8 cellular contexts compared by ENCODE assay signal in the genomic region with DNA sequence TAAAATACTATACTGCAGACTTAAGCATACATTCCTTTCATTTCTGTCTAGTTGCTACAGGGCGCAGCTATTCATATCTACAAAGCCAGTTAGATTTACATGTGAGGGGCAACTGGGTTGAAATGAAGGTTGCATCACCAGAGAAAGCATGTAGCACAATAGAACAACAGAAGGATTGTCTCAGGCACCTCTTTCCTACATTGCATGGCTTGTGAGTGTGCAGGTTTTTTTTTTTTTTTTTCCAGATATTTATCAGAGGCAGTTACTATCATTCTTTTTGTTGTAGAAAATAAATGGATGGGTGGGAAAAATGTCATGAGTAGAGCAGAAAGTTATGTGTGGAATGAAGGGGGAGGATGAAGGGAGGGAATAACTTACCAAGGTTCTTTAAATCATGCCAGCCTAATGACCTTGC.
DNase-seq lines count a peak whose midpoint lies in the region; ATAC-seq and TF ChIP-seq lines count a peak whose summit lies in the region.
"Had no signal": no experiment of that assay in that cellular context is flagged by ENCODE, and none has a peak within 500 bp of the region (broad histone marks: within the 10 kb centered on the region; RNA-seq: fewer than 3 reads in every experiment).

No MANE protein-coding gene starts in this region.

- ATAC-seq in HG02938 (IDR thresholded peaks at IDR 0.05; ENCODE audit: unreplicated experiment) (no peak), GM21526 (IDR thresholded peaks at IDR 0.05; ENCODE audit: low FRiP score, unreplicated experiment) (no peak)

- H3K27ac ChIP-seq in SJSA1, result peak overlapping the region; percentile 72

- no peaks in the 10 kb centered on the region for H3K36me3 ChIP-seq in HAP-1 (replicated peaks)
- H3K36me3 ChIP-seq in SJSA1, result no peaks in the 10 kb centered on the region

- no peak for TF ChIP-seq CTCF in fibroblast of villous mesenchyme (IDR thresholded peaks at IDR 0.05; ENCODE audit: insufficient read depth, low read depth, low read length)
- TF ChIP-seq CTCF in retinal pigment epithelial cell (conservative IDR thresholded peaks at IDR 0.05; ENCODE audit: low read depth, low read length), result no peak

- no peaks in the 10 kb centered on the region for H3K27me3 ChIP-seq in HAP-1 (ENCODE audit: low read depth)
- no peaks in the 10 kb centered on the region for H3K27me3 ChIP-seq in SJSA1 (replicated peaks)

- peak; percentile 64 to 95 for DNase-seq in HAP-1 (ENCODE audit: low spot score in 2 of 2)
- DNase-seq in SJSA1 (ENCODE audit: low read depth in 1 of 2, low spot score in 2 of 2), result peak in 1 of 2 experiments; percentile 80
- DNase-seq in fibroblast of villous mesenchyme (ENCODE audit: low read depth), result peak; percentile 3
- peak; percentile 94 for DNase-seq in retinal pigment epithelial cell (ENCODE audit: low read depth)
- DNase-seq in middle frontal gyrus (ENCODE audit: extremely low spot score, low spot score), result no peak
- DNase-seq: activated CD4-positive, alpha-beta T cell treated with anti-CD3 and anti-CD28 coated beads, Interleukin-2, amount 50 U/mL, for 48 hours had no signal

- no peak overlapping the region for H3K4me3 ChIP-seq in HAP-1
- no peak overlapping the region for H3K4me3 ChIP-seq in SJSA1
- no peak overlapping the region for H3K4me3 ChIP-seq in fibroblast of villous mesenchyme (ENCODE audit: low read depth, low read length)
- H3K4me3 ChIP-seq in retinal pigment epithelial cell (ENCODE audit: low read length), result no peak overlapping the region

- H3K9me3 ChIP-seq in HAP-1 (no peaks in the 10 kb centered on the region), SJSA1 (replicated peaks) (no peaks in the 10 kb centered on the region)

- in situ Hi-C loops in HAP-1 (cut with MboI; ENCODE audit: low sequenced_read_pairs), result no loop called here

- H3K4me1 ChIP-seq in HAP-1, result peaks cover 37% of the 10 kb centered on the region
- peaks cover 8% of the 10 kb centered on the region for H3K4me1 ChIP-seq in SJSA1 (replicated peaks)
